ENCODE assay signal across 13 cellular contexts in the genomic region with DNA sequence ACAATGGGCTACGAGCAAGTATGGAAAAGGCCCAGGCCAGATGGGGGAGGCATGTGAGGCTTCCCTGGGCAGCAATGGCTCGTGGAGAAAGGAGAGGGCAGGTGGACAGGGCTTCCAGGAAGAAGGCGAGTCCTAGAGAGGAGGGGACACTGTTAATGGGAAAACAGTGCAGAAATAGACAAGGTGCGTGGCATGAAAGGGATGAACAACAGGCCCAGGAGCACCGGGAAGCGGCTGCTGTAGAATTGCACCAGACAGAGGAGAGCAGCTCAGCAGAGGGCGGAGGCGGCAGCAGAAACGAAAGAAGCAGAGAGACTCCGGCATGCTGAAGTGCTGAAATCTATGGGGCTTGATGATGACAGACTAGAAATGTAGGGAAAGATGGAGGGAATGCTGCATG.
DNase-seq lines count a peak whose midpoint lies in the region; ATAC-seq and TF ChIP-seq lines count a peak whose summit lies in the region.
"Had no signal": no experiment of that assay in that cellular context is flagged by ENCODE, and none has a peak within 500 bp of the region (broad histone marks: within the 10 kb centered on the region; RNA-seq: fewer than 3 reads in every experiment).

No MANE protein-coding gene starts in this region.

- no peak for DNase-seq in stimulated activated naive CD8-positive, alpha-beta T cell treated with anti-CD3 and anti-CD28 coated beads, Interleukin-15, Interleukin-2, amounts not matched to agents 100 U/mL and 50 U/mL, for 24 hours
- no peak for DNase-seq in activated T-cell treated with anti-CD3 and anti-CD28 coated beads, Interleukin-2, amount 50 U/mL, for 72 hours
- DNase-seq in endothelial cell (ENCODE audit: low spot score) (no peak), type B pancreatic cell (ENCODE audit: extremely low spot score, unreplicated experiment) (no peak), HCEC 1CT (no peak), NCI-H1436 treated with DMSO at 0.1 percent for 48 hours (lab: John Stamatoyannopoulos, UW) (no peak), HT-29 (ENCODE audit: low spot score) (no peak)
- DNase-seq: AML-193, amniotic stem cell, foreskin fibroblast, stomach had no signal

- H3K9me3 Mint-ChIP-seq in stimulated activated naive CD8-positive, alpha-beta T cell treated with anti-CD3 and anti-CD28 coated beads, Interleukin-15, Interleukin-2, amounts not matched to agents 100 ng/mL and 50 ng/mL, for 24 hours = no peaks in the 10 kb centered on the region
- H3K9me3 Mint-ChIP-seq in activated T-cell treated with anti-CD3 and anti-CD28 coated beads, Interleukin-2, amount 50 U/mL, for 72 hours = no peaks in the 10 kb centered on the region
- H3K9me3 Mint-ChIP-seq in endothelial cell (ENCODE audit: unreplicated experiment) = no peaks in the 10 kb centered on the region
- peaks cover 5% of the 10 kb centered on the region for H3K9me3 Mint-ChIP-seq in type B pancreatic cell

- H3K27ac Mint-ChIP-seq in stimulated activated naive CD8-positive, alpha-beta T cell treated with anti-CD3 and anti-CD28 coated beads, Interleukin-15, Interleukin-2, amounts not matched to agents 100 ng/mL and 50 ng/mL, for 24 hours = peak overlapping the region; percentile 93
- peak overlapping the region; percentile 97 for H3K27ac Mint-ChIP-seq in activated T-cell treated with anti-CD3 and anti-CD28 coated beads, Interleukin-2, amount 50 U/mL, for 72 hours
- peak overlapping the region; percentile 38 for H3K27ac Mint-ChIP-seq in endothelial cell (ENCODE audit: unreplicated experiment)
- peak overlapping the region; percentile 42 for H3K27ac Mint-ChIP-seq in type B pancreatic cell

- peaks cover 100% of the 10 kb centered on the region for H3K4me1 Mint-ChIP-seq in stimulated activated naive CD8-positive, alpha-beta T cell treated with anti-CD3 and anti-CD28 coated beads, Interleukin-15, Interleukin-2, amounts not matched to agents 100 ng/mL and 50 ng/mL, for 24 hours (ENCODE audit: low read depth)
- peaks cover 79% of the 10 kb centered on the region for H3K4me1 Mint-ChIP-seq in activated T-cell treated with anti-CD3 and anti-CD28 coated beads, Interleukin-2, amount 50 U/mL, for 72 hours (ENCODE audit: low read depth)
- H3K4me1 Mint-ChIP-seq in endothelial cell (ENCODE audit: unreplicated experiment) = peaks cover 63% of the 10 kb centered on the region
- peaks cover 22% of the 10 kb centered on the region for H3K4me1 Mint-ChIP-seq in type B pancreatic cell (ENCODE audit: unreplicated experiment)

- H3K27me3 Mint-ChIP-seq in stimulated activated naive CD8-positive, alpha-beta T cell treated with anti-CD3 and anti-CD28 coated beads, Interleukin-15, Interleukin-2, amounts not matched to agents 100 ng/mL and 50 ng/mL, for 24 hours = no peaks in the 10 kb centered on the region
- H3K27me3 Mint-ChIP-seq in activated T-cell treated with anti-CD3 and anti-CD28 coated beads, Interleukin-2, amount 50 U/mL, for 72 hours (ENCODE audit: low read depth) = no peaks in the 10 kb centered on the region
- H3K27me3 Mint-ChIP-seq in endothelial cell (ENCODE audit: unreplicated experiment) = peaks cover 8% of the 10 kb centered on the region
- H3K27me3 Mint-ChIP-seq in type B pancreatic cell = no peaks in the 10 kb centered on the region

- TF ChIP-seq CTCF in endothelial cell (IDR thresholded peaks at IDR 0.05; ENCODE audit: unreplicated experiment) (no peak), type B pancreatic cell (conservative IDR thresholded peaks at IDR 0.05) (no peak)

- peak overlapping the region; percentile 77 for H3K4me3 Mint-ChIP-seq in stimulated activated naive CD8-positive, alpha-beta T cell treated with anti-CD3 and anti-CD28 coated beads, Interleukin-15, Interleukin-2, amounts not matched to agents 100 ng/mL and 50 ng/mL, for 24 hours
- peak overlapping the region; percentile 75 to 78 for H3K4me3 Mint-ChIP-seq in activated T-cell treated with anti-CD3 and anti-CD28 coated beads, Interleukin-2, amount 50 U/mL, for 72 hours
- H3K4me3 Mint-ChIP-seq in endothelial cell (ENCODE audit: unreplicated experiment) (peak overlapping the region; percentile 56), type B pancreatic cell (no peak overlapping the region)

- peaks cover 51% of the 10 kb centered on the region for H3K36me3 Mint-ChIP-seq in stimulated activated naive CD8-positive, alpha-beta T cell treated with anti-CD3 and anti-CD28 coated beads, Interleukin-15, Interleukin-2, amounts not matched to agents 100 ng/mL and 50 ng/mL, for 24 hours (ENCODE audit: low read depth)
- peaks cover 8 to 15% of the 10 kb centered on the region in 2 donors for H3K36me3 Mint-ChIP-seq in activated T-cell treated with anti-CD3 and anti-CD28 coated beads, Interleukin-2, amount 50 U/mL, for 72 hours (ENCODE audit: insufficient read depth in 2 of 2)
- H3K36me3 Mint-ChIP-seq in endothelial cell (ENCODE audit: low read depth, unreplicated experiment) (peaks cover 56% of the 10 kb centered on the region), type B pancreatic cell (peaks cover 31% of the 10 kb centered on the region)

- ATAC-seq in stimulated activated naive CD8-positive, alpha-beta T cell treated with anti-CD3 and anti-CD28 coated beads, Interleukin-15, Interleukin-2, amounts not matched to agents 100 U/mL and 50 U/mL, for 24 hours = no peak
- ATAC-seq in activated T-cell treated with anti-CD3 and anti-CD28 coated beads, Interleukin-2, amount 50 U/mL, for 72 hours (replicated peaks in 1 of 2) = peak; percentile 33 to 41
- ATAC-seq: SK-N-SH treated with all-trans-retinoic acid at 6 μM for 48 hours had no signal

Comparison
In these comparisons a context has a peak if more than half of its experiments do, and no peak if none do; other contexts are left out.
1. H3K27ac Mint-ChIP-seq: peak in every context shown above with its lines; median percentile 97 in activated T-cell treated with anti-CD3 and anti-CD28 coated beads, Interleukin-2, amount 50 U/mL, for 72 hours; 93 in stimulated activated naive CD8-positive, alpha-beta T cell treated with anti-CD3 and anti-CD28 coated beads, Interleukin-15, Interleukin-2, amounts not matched to agents 100 ng/mL and 50 ng/mL, for 24 hours; 42 in type B pancreatic cell; 38 in endothelial cell.